Comparison of ENCODE assay signal across 19 cellular contexts in genomic region chr11:57200937-57201336, GRCh38. TPM values are rescaled to one million over a fixed set of nuclear protein-coding genes. Genes with fewer than 3 reads are reported as not detected.
"Had no signal": no experiment of that assay in that cellular context is flagged by ENCODE, and none has a peak within 500 bp of the region (broad histone marks: within the 10 kb centered on the region; RNA-seq: fewer than 3 reads in every experiment).

No MANE protein-coding gene starts in this region.

- H3K4me1 ChIP-seq: adrenal gland, ascending aorta had no signal

- H3K36me3 ChIP-seq: adrenal gland, ascending aorta, brain microvascular endothelial cell, neutrophil, ovary, sigmoid colon, tibial nerve had no signal

- H3K27ac ChIP-seq: adrenal gland, ascending aorta, brain microvascular endothelial cell, neutrophil, ovary, sigmoid colon, tibial nerve had no signal

- H3K4me3 ChIP-seq: adrenal gland, ascending aorta, lung, ovary, sigmoid colon, tibial nerve had no signal

- H3K9me3 ChIP-seq: adrenal gland, ascending aorta, neutrophil, ovary, sigmoid colon, tibial nerve had no signal

- H3K27me3 ChIP-seq: adrenal gland, ascending aorta, brain microvascular endothelial cell, ovary, sigmoid colon, tibial nerve had no signal

- ATAC-seq: activated T-cell treated with anti-CD3 and anti-CD28 coated beads, Interleukin-2, amount 50 U/mL, for 4 hours; esophagus mucosa; naive thymus-derived CD8-positive, alpha-beta T cell; WTC11 had no signal

- FAIRE-seq: islet of Langerhans had no signal

- DNase-seq: activated naive CD4-positive, alpha-beta T cell; activated T-cell treated with anti-CD3 and anti-CD28 coated beads, Interleukin-2, amount 50 U/mL, for 4 hours; adrenal gland; brain microvascular endothelial cell; central memory CD4-positive, alpha-beta T cell; effector CD8-positive, alpha-beta T cell; foreskin melanocyte; naive thymus-derived CD8-positive, alpha-beta T cell; ovary; sigmoid colon; T1000 had no signal

RNA-seq across cellular contexts. Expression of gene LRRC55, which starts 19.2 kb away (rescaled TPM):
- total RNA-seq: activated T-cell treated with anti-CD3 and anti-CD28 coated beads, Interleukin-2, amount 50 U/mL, for 4 hours; activated T-helper 2 cell treated with anti-CD3 and anti-CD28 coated beads, Interferon-gamma antibody, Interleukin-2, Interleukin-4, amounts not matched to agents 10 μg/mL and 5 μg/mL and 100 μg/mL, durations not matched to agents 14 hours and 24 hours and 36 hours; ascending aorta; naive thymus-derived CD8-positive, alpha-beta T cell; tibial nerve had no signal
- polyA plus RNA-seq: naive thymus-derived CD8-positive, alpha-beta T cell had no signal

RNA-seq across cellular contexts. Expression of gene APLNR, which starts 36.1 kb away (rescaled TPM):
- total RNA-seq: activated T-cell treated with anti-CD3 and anti-CD28 coated beads, Interleukin-2, amount 50 U/mL, for 4 hours; activated T-helper 2 cell treated with anti-CD3 and anti-CD28 coated beads, Interferon-gamma antibody, Interleukin-2, Interleukin-4, amounts not matched to agents 10 μg/mL and 5 μg/mL and 100 μg/mL, durations not matched to agents 14 hours and 24 hours and 36 hours; naive thymus-derived CD8-positive, alpha-beta T cell had no signal
- polyA plus RNA-seq: naive thymus-derived CD8-positive, alpha-beta T cell had no signal
